ENCODE assay signal across 1 cellular context in the genomic region with DNA sequence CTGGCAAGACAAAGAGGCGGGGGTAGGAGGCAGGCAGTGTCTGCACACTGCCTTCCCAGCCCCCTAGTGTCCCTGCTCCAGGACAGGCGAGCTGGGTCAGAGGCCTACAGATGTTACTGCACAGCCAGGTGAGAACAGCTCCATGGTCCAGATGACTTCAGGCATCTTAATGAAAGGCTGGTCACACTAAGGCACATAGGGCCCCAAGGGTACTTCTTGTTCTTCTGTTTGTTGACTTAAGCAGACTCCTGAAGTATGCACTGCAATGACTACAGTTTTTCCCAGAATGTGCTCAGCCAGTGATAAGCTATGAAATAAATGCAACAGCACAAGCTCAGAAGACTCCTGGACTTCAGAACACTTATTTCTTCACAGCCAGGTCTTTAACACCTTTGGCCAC.
TF ChIP-seq lines count a peak whose summit lies in the region.

No MANE protein-coding gene starts in this region.

TF ChIP-seq in K562, 482 proteins besides CTCF, POLR2A, EP300 and RAD21 (continued from another document):
- TF ChIP-seq POLR2AphosphoS5 (IDR thresholded peaks at IDR 0.05; ENCODE audit: control insufficient read depth, insufficient read depth, low read depth, low read length) (no peak), SPI1 (IDR thresholded peaks at IDR 0.05; ENCODE audit: borderline replicate concordance, low read depth, low read length) (no peak), RNF219 (CRISPR knock-in tag; IDR thresholded peaks at IDR 0.05) (no peak)
